ENCODE assay signal across 17 cellular contexts in the genomic region with DNA sequence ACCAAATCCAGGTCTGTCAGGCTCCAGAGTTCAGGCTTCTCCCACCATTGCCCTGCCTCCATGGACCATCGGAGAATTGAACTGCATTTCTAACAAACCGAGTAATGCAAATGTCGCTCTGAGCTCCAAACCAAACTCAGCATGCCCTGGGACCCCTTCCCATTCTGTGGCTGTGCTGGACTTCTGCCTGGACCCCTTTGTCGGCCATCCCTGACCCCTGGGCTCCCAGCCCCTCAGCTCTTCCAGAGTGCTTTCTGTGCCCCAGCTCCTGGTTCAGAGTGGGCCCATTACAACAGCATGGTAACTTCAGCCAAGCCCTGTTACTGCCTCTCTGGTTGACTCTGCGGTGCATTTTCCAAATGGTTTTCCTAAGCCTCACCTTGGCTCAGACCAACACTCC. TPM values are rescaled to one million over a fixed set of nuclear protein-coding genes. Genes with fewer than 3 reads are reported as not detected.
DNase-seq lines count a peak whose midpoint lies in the region; ATAC-seq and TF ChIP-seq lines count a peak whose summit lies in the region.
"Had no signal": no experiment of that assay in that cellular context is flagged by ENCODE, and none has a peak within 500 bp of the region (broad histone marks: within the 10 kb centered on the region; RNA-seq: fewer than 3 reads in every experiment).

No MANE protein-coding gene starts in this region.

- H4K20me1 ChIP-seq in neural progenitor cell (ENCODE audit: low read depth) = peaks cover 86% of the 10 kb centered on the region
- H4K20me1 ChIP-seq: BLaER1 treated with 17β-estradiol and CSF1 and Interleukin-3, amounts not matched to agents 10 nM and 100 nM had no signal

- H3K27me3 ChIP-seq in WERI-Rb-1 (ENCODE audit: insufficient read depth, low read depth, severe bottlenecking) (no peaks in the 10 kb centered on the region), neural progenitor cell (no peaks in the 10 kb centered on the region)
- H3K27me3 ChIP-seq: BLaER1 treated with 17β-estradiol and CSF1 and Interleukin-3, amounts not matched to agents 10 nM and 100 nM had no signal

- peaks cover 47% of the 10 kb centered on the region for H3K4me1 ChIP-seq in neural progenitor cell
- H3K4me1 ChIP-seq: BLaER1 treated with 17β-estradiol and CSF1 and Interleukin-3, amounts not matched to agents 10 nM and 100 nM had no signal

- H3K4me1 Mint-ChIP-seq in neural progenitor cell = peaks cover 5% of the 10 kb centered on the region
- H3K4me1 Mint-ChIP-seq in type B pancreatic cell (ENCODE audit: unreplicated experiment) = peaks cover 16% of the 10 kb centered on the region
- H3K4me1 Mint-ChIP-seq: B cell had no signal

- peaks cover 76% of the 10 kb centered on the region for H3K79me2 ChIP-seq in neural progenitor cell (ENCODE audit: low read depth)

- H3K36me3 ChIP-seq in WERI-Rb-1 (peaks cover 49% of the 10 kb centered on the region), neural progenitor cell (peaks cover 10% of the 10 kb centered on the region)
- H3K36me3 ChIP-seq: BLaER1 treated with 17β-estradiol and CSF1 and Interleukin-3, amounts not matched to agents 10 nM and 100 nM had no signal

- no peak for ATAC-seq in GM18520 (IDR thresholded peaks at IDR 0.05; ENCODE audit: unreplicated experiment)
- ATAC-seq: CD8-positive, alpha-beta T cell; HCT116 had no signal

- H3K4me3 ChIP-seq in WERI-Rb-1 (ENCODE audit: low read depth, low read length) (no peak overlapping the region), neural progenitor cell (no peak overlapping the region)
- H3K4me3 ChIP-seq: BLaER1 treated with 17β-estradiol and CSF1 and Interleukin-3, amounts not matched to agents 10 nM and 100 nM had no signal

- H3K27ac Mint-ChIP-seq in neural progenitor cell = no peak overlapping the region
- H3K27ac Mint-ChIP-seq in type B pancreatic cell = no peak overlapping the region
- H3K27ac Mint-ChIP-seq: B cell; CD8-positive, alpha-beta T cell; HFFc6 had no signal

- H3K9me3 Mint-ChIP-seq in neural progenitor cell = peaks cover 8% of the 10 kb centered on the region
- no peaks in the 10 kb centered on the region for H3K9me3 Mint-ChIP-seq in type B pancreatic cell
- H3K9me3 Mint-ChIP-seq: CD8-positive, alpha-beta T cell; HFFc6 had no signal

- H3K9me3 ChIP-seq in WERI-Rb-1 (ENCODE audit: severe bottlenecking) (no peaks in the 10 kb centered on the region), neural progenitor cell (ENCODE audit: low read depth) (no peaks in the 10 kb centered on the region)

- H3F3A ChIP-seq in neural progenitor cell (ENCODE audit: low read depth) = peaks cover 55% of the 10 kb centered on the region

- H3K4me3 Mint-ChIP-seq in neural progenitor cell = no peak overlapping the region
- H3K4me3 Mint-ChIP-seq in type B pancreatic cell = no peak overlapping the region
- H3K4me3 Mint-ChIP-seq: B cell; CD8-positive, alpha-beta T cell; HFFc6 had no signal

- H3K36me3 Mint-ChIP-seq in neural progenitor cell = peaks cover 18% of the 10 kb centered on the region
- no peaks in the 10 kb centered on the region for H3K36me3 Mint-ChIP-seq in type B pancreatic cell
- H3K36me3 Mint-ChIP-seq: CD8-positive, alpha-beta T cell had no signal

- H2AFZ ChIP-seq in neural progenitor cell (replicated peaks) = no peak overlapping the region

- H3K9ac ChIP-seq in neural progenitor cell = no peak overlapping the region
- H3K9ac ChIP-seq: BLaER1 treated with 17β-estradiol and CSF1 and Interleukin-3, amounts not matched to agents 10 nM and 100 nM had no signal

- H3K27me3 Mint-ChIP-seq in neural progenitor cell (ENCODE audit: insufficient read depth, low read depth) = no peaks in the 10 kb centered on the region
- peaks cover 8% of the 10 kb centered on the region for H3K27me3 Mint-ChIP-seq in type B pancreatic cell

- TF ChIP-seq CTCF in WERI-Rb-1 (IDR thresholded peaks at IDR 0.05; ENCODE audit: low read depth, low read length) = no peak
- TF ChIP-seq CTCF in neural progenitor cell (IDR thresholded peaks at IDR 0.05) = no peak
- no peak for TF ChIP-seq CTCF in type B pancreatic cell (conservative IDR thresholded peaks at IDR 0.05)

- DNase-seq in WERI-Rb-1 (no peak), neural progenitor cell (ENCODE audit: low spot score) (no peak), type B pancreatic cell (ENCODE audit: extremely low spot score, unreplicated experiment) (peak; percentile 32), NCI-H2029 (lab: John Stamatoyannopoulos, UW) (no peak)
- DNase-seq in effector CD8-positive, alpha-beta T cell (lab: John Stamatoyannopoulos, UW) = no peak
- DNase-seq: Calu3; CD8-positive, alpha-beta T cell; DMS79 treated with DMSO at 0.1 percent for 48 hours; GF-D8; GOT3; H7; HFFc6 had no signal

- H3K27ac ChIP-seq in WERI-Rb-1 (peak overlapping the region; percentile 60), cingulate gyrus (ENCODE audit: low read depth, low read length) (peak overlapping the region; percentile 57), neural progenitor cell (peak overlapping the region; percentile 95)
- H3K27ac ChIP-seq: BLaER1 treated with 17β-estradiol and CSF1 and Interleukin-3, amounts not matched to agents 10 nM and 100 nM had no signal

- H3K4me2 ChIP-seq in neural progenitor cell = peak overlapping the region; percentile 78
- H3K4me2 ChIP-seq: BLaER1 treated with 17β-estradiol and CSF1 and Interleukin-3, amounts not matched to agents 10 nM and 100 nM had no signal

RNA-seq across cellular contexts. Expression of a gene that starts 55.1 kb away (rescaled TPM):
- total RNA-seq in neural progenitor cell (ENCODE audit: low replicate concordance) = 3.1 and 6.2 TPM in 2 replicates
- 13.5 and 14.4 TPM in 2 replicates for total RNA-seq in type B pancreatic cell (ENCODE audit: low replicate concordance)
